9 cellular contexts compared by ENCODE assay signal in the genomic region with DNA sequence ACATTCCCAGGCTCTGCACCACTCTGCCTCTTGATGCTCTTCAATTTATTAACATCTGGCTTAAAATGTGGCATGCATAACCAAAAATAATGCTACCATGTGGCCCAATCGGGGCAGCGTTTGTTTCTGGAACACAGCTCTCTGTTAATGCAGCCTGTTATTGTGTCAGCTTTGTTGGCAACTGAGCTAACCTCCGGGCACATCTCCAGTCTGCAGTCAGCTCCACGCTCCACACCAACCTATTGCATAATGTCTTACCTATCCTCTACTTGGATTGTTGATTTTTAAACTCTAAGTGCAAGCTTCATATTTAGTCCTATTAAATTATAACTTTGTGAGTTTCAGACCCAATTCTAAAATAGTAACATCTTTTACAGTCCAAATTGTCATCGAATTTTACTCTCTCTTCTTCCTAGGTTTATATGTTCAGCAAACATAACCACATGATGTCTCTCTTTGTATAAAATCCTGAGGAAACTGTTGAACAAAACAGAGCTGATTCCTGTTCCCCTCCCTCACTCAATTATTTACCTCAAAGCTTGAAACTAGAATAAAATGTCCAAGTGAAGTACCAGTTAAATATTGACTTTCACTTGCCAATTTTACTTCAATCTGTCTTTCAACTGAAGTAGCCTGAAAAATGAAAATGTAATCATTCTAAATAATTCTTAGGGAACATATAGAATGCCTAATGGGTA.
DNase-seq lines count a peak whose midpoint lies in the region; ATAC-seq, FAIRE-seq and TF ChIP-seq lines count a peak whose summit lies in the region.
"Had no signal": no experiment of that assay in that cellular context is flagged by ENCODE, and none has a peak within 500 bp of the region (broad histone marks: within the 10 kb centered on the region; RNA-seq: fewer than 3 reads in every experiment).

No MANE protein-coding gene starts in this region.

- no peaks in the 10 kb centered on the region for H3K4me1 Mint-ChIP-seq in T-helper 2 cell treated with Interferon-gamma antibody and Interleukin-4, amounts not matched to agents 5 μg/mL and 100 μg/mL, for 36 hours (ENCODE audit: low read depth)

- H3K4me1 ChIP-seq in lower lobe of right lung, result peaks cover 22% of the 10 kb centered on the region

- intact Hi-C loops in lower lobe of right lung (cut with DNase I), result no loop called here

- no peak overlapping the region for H3K4me3 Mint-ChIP-seq in T-helper 2 cell treated with Interferon-gamma antibody and Interleukin-4, amounts not matched to agents 5 μg/mL and 100 μg/mL, for 36 hours

- peak overlapping the region; percentile 32 for H3K27ac ChIP-seq in lower lobe of right lung
- H3K27ac ChIP-seq: vagina had no signal

- H3K9me3 ChIP-seq in lower lobe of right lung, result no peaks in the 10 kb centered on the region
- H3K9me3 ChIP-seq: vagina had no signal

- no peaks in the 10 kb centered on the region for H3K27me3 Mint-ChIP-seq in T-helper 2 cell treated with Interferon-gamma antibody and Interleukin-4, amounts not matched to agents 5 μg/mL and 100 μg/mL, for 36 hours (ENCODE audit: low read depth)

- H3K9me3 Mint-ChIP-seq in T-helper 2 cell treated with Interferon-gamma antibody and Interleukin-4, amounts not matched to agents 5 μg/mL and 100 μg/mL, for 36 hours, result no peaks in the 10 kb centered on the region

- peak; percentile 89 to 93 for ATAC-seq in lower lobe of right lung

- H3K4me3 ChIP-seq in lower lobe of right lung, result no peak overlapping the region
- H3K4me3 ChIP-seq: vagina had no signal

- H3K36me3 Mint-ChIP-seq in T-helper 2 cell treated with Interferon-gamma antibody and Interleukin-4, amounts not matched to agents 5 μg/mL and 100 μg/mL, for 36 hours (ENCODE audit: low read depth), result no peaks in the 10 kb centered on the region

- no peaks in the 10 kb centered on the region for H3K27me3 ChIP-seq in lower lobe of right lung (ENCODE audit: low read depth)
- H3K27me3 ChIP-seq: vagina had no signal

- H3K27ac Mint-ChIP-seq in T-helper 2 cell treated with Interferon-gamma antibody and Interleukin-4, amounts not matched to agents 5 μg/mL and 100 μg/mL, for 36 hours, result no peak overlapping the region

- DNase-seq in AG08396 (ENCODE audit: low spot score) (peak; percentile 39), NCI-H1092 (lab: John Stamatoyannopoulos, UW) (peak; percentile 80), cerebellar nuclear complex (lab: John Stamatoyannopoulos, UW) (peak; percentile 50 to 75), lower lobe of right lung (peak; percentile 70), NCI-H524 treated with DMSO at 0.1 percent for 48 hours (lab: John Stamatoyannopoulos, UW) (no peak), erythroblast (lab: John Stamatoyannopoulos, UW) (no peak), urothelium cell line (ENCODE audit: low spot score) (no peak)
- DNase-seq in T-helper 2 cell treated with Interferon-gamma antibody and Interleukin-4, amounts not matched to agents 5 μg/mL and 100 μg/mL, for 36 hours (ENCODE audit: low spot score), result no peak

- TF ChIP-seq POLR2A in erythroblast (IDR thresholded peaks at IDR 0.05; ENCODE audit: low read length), result no peak

- no peak for TF ChIP-seq CTCF in lower lobe of right lung (IDR thresholded peaks at IDR 0.05)

- H3K36me3 ChIP-seq in lower lobe of right lung, result no peaks in the 10 kb centered on the region
- H3K36me3 ChIP-seq: vagina had no signal

- FAIRE-seq in urothelium cell line (lab: Jason Lieb, UNC), result no peak

Comparison
In these comparisons a context has a peak if more than half of its experiments do, and no peak if none do; other contexts are left out.
1. DNase-seq: peak in AG08396 (single experiment), NCI-H1092 (single experiment), cerebellar nuclear complex (2 of 2) and lower lobe of right lung (single experiment); none in NCI-H524 treated with DMSO at 0.1 percent for 48 hours (single experiment), erythroblast (0 of 2), T-helper 2 cell treated with Interferon-gamma antibody and Interleukin-4, amounts not matched to agents 5 μg/mL and 100 μg/mL, for 36 hours (single experiment) and urothelium cell line (single experiment).